Comparison of ENCODE assay signal across 19 cellular contexts in genomic region chrX:111431007-111431406, GRCh38. TPM values are rescaled to one million over a fixed set of nuclear protein-coding genes. Genes with fewer than 3 reads are reported as not detected.
DNase-seq lines count a peak whose midpoint lies in the region; ATAC-seq and FAIRE-seq lines count a peak whose summit lies in the region.
"Had no signal": no experiment of that assay in that cellular context is flagged by ENCODE, and none has a peak within 500 bp of the region (broad histone marks: within the 10 kb centered on the region; RNA-seq: fewer than 3 reads in every experiment).

No MANE protein-coding gene starts in this region.

- no peak overlapping the region for H3K4me3 Mint-ChIP-seq in activated T-helper 2 cell treated with anti-CD3 and anti-CD28 coated beads, Interferon-gamma antibody, Interleukin-2, Interleukin-4, amounts not matched to agents 10 μg/mL and 5 μg/mL and 100 μg/mL, durations not matched to agents 14 hours and 24 hours and 36 hours (ENCODE audit: low read depth)
- H3K4me3 Mint-ChIP-seq: HFFc6, T-helper 17 cell had no signal

- H3K36me3 Mint-ChIP-seq in activated T-helper 2 cell treated with anti-CD3 and anti-CD28 coated beads, Interferon-gamma antibody, Interleukin-2, Interleukin-4, amounts not matched to agents 10 μg/mL and 5 μg/mL and 100 μg/mL, durations not matched to agents 14 hours and 24 hours and 36 hours (ENCODE audit: low read depth), result no peaks in the 10 kb centered on the region

- H3K4me1 Mint-ChIP-seq in activated T-helper 2 cell treated with anti-CD3 and anti-CD28 coated beads, Interferon-gamma antibody, Interleukin-2, Interleukin-4, amounts not matched to agents 10 μg/mL and 5 μg/mL and 100 μg/mL, durations not matched to agents 14 hours and 24 hours and 36 hours (ENCODE audit: low read depth), result no peaks in the 10 kb centered on the region
- H3K4me1 Mint-ChIP-seq: T-helper 17 cell had no signal

- no peaks in the 10 kb centered on the region for H3K27me3 Mint-ChIP-seq in activated T-helper 2 cell treated with anti-CD3 and anti-CD28 coated beads, Interferon-gamma antibody, Interleukin-2, Interleukin-4, amounts not matched to agents 10 μg/mL and 5 μg/mL and 100 μg/mL, durations not matched to agents 14 hours and 24 hours and 36 hours (ENCODE audit: low read depth)
- H3K27me3 Mint-ChIP-seq: T-helper 17 cell had no signal

- H3K9me3 Mint-ChIP-seq in activated T-helper 2 cell treated with anti-CD3 and anti-CD28 coated beads, Interferon-gamma antibody, Interleukin-2, Interleukin-4, amounts not matched to agents 10 μg/mL and 5 μg/mL and 100 μg/mL, durations not matched to agents 14 hours and 24 hours and 36 hours, result no peaks in the 10 kb centered on the region
- H3K9me3 Mint-ChIP-seq: HFFc6 had no signal

- H3K27ac Mint-ChIP-seq in activated T-helper 2 cell treated with anti-CD3 and anti-CD28 coated beads, Interferon-gamma antibody, Interleukin-2, Interleukin-4, amounts not matched to agents 10 μg/mL and 5 μg/mL and 100 μg/mL, durations not matched to agents 14 hours and 24 hours and 36 hours, result no peak overlapping the region
- H3K27ac Mint-ChIP-seq: HFFc6, T-helper 17 cell had no signal

- intact Hi-C loops in activated T-helper 2 cell treated with anti-CD3 and anti-CD28 coated beads, Interferon-gamma antibody, Interleukin-2, Interleukin-4, amounts not matched to agents 10 μg/mL and 5 μg/mL and 100 μg/mL, durations not matched to agents 14 hours and 24 hours and 36 hours (cut with micrococcal nuclease), result no loop called here

- FAIRE-seq in urothelium cell line (lab: Jason Lieb, UNC), result no peak
- FAIRE-seq: HTR-8/SVneo had no signal

- ATAC-seq in esophagus mucosa, result peak; percentile 86
- ATAC-seq: Panc1, T-helper 17 cell had no signal

- peak; percentile 3 for DNase-seq in NCI-H1694 (lab: John Stamatoyannopoulos, UW)
- DNase-seq in NCI-H1694 treated with DMSO at 0.1 percent for 48 hours (lab: John Stamatoyannopoulos, UW), result no peak
- DNase-seq in NCI-H146 treated with DMSO at 0.1 percent for 48 hours (lab: John Stamatoyannopoulos, UW; ENCODE audit: unreplicated experiment), result peak; percentile 41
- peak; percentile 64 for DNase-seq in NCI-H345 (lab: John Stamatoyannopoulos, UW)
- DNase-seq in Ammon's horn (ENCODE audit: low spot score), result no peak
- no peak for DNase-seq in activated T-helper 2 cell treated with anti-CD3 and anti-CD28 coated beads, Interferon-gamma antibody, Interleukin-2, Interleukin-4, amounts not matched to agents 10 μg/mL and 5 μg/mL and 100 μg/mL, durations not matched to agents 14 hours and 24 hours and 36 hours (ENCODE audit: low spot score)
- no peak for DNase-seq in urothelium cell line (ENCODE audit: low spot score)
- DNase-seq: Caco-2, DND-41, GF-D8, HFFc6, NCI-H2029 treated with DMSO at 0.1 percent for 48 hours, NCI-H774, Right ventricle myocardium superior, T-helper 17 cell had no signal

RNA-seq across cellular contexts. Expression of gene DCX, which starts 19.0 kb away (rescaled TPM):
- total RNA-seq in esophagus mucosa, result 0.04 TPM
- total RNA-seq in activated T-helper 2 cell treated with anti-CD3 and anti-CD28 coated beads, Interferon-gamma antibody, Interleukin-2, Interleukin-4, amounts not matched to agents 10 μg/mL and 5 μg/mL and 100 μg/mL, durations not matched to agents 14 hours and 24 hours and 36 hours, result not detected in 2 replicates
- total RNA-seq: A172, Caco-2, HFFc6, Right ventricle myocardium superior, T-helper 17 cell had no signal

Comparison
In these comparisons a context has a peak if more than half of its experiments do, and no peak if none do; other contexts are left out.
1. DNase-seq: peak in NCI-H1694 (single experiment), NCI-H146 treated with DMSO at 0.1 percent for 48 hours (single experiment) and NCI-H345 (single experiment); none in NCI-H1694 treated with DMSO at 0.1 percent for 48 hours (single experiment), Ammon's horn (single experiment), activated T-helper 2 cell treated with anti-CD3 and anti-CD28 coated beads, Interferon-gamma antibody, Interleukin-2, Interleukin-4, amounts not matched to agents 10 μg/mL and 5 μg/mL and 100 μg/mL, durations not matched to agents 14 hours and 24 hours and 36 hours (single experiment) and urothelium cell line (single experiment).